ENCODE assay signal across 8 cellular contexts in genomic region chr16:70380919-70381603, GRCh38. TPM values are rescaled to one million over a fixed set of nuclear protein-coding genes. Genes with fewer than 3 reads are reported as not detected.
A peak's percentile ranks its signal among the peaks of the same experiment; 100 is the strongest.
DNase-seq lines count a peak whose midpoint lies in the region; ATAC-seq and TF ChIP-seq lines count a peak whose summit lies in the region.

No MANE protein-coding gene starts in this region.

- DNase-seq in EL (peak; percentile 99), GM23338 (ENCODE audit: low spot score) (peak; percentile 100), LNCaP clone FGC (ENCODE audit: low read depth) (peak; percentile 93), RWPE1 (ENCODE audit: low spot score) (peak; percentile 96), fibroblast of villous mesenchyme (ENCODE audit: low read depth) (peak; percentile 90), stomach (peak; percentile 97)
- DNase-seq in activated effector memory CD4-positive, alpha-beta T cell treated with anti-CD3 and anti-CD28 coated beads, Interleukin-2, amount 50 U/mL, for 16 hours: peak; percentile 98

- H3K9me3 Mint-ChIP-seq in GM23338: no peaks in the 10 kb centered on the region

- peak overlapping the region; percentile 97 for H3K4me3 Mint-ChIP-seq in GM23338

- H3K79me2 ChIP-seq in GM23338 (replicated peaks; ENCODE audit: insufficient read depth) (peaks cover 11% of the 10 kb centered on the region), neural cell (replicated peaks; ENCODE audit: insufficient read depth, low read length) (no peaks in the 10 kb centered on the region)

- H3K4me3 ChIP-seq in GM23338: peak overlapping the region; percentile 95
- peak overlapping the region; percentile 97 for H3K4me3 ChIP-seq in LNCaP clone FGC (ENCODE audit: low read depth, low read length)
- H3K4me3 ChIP-seq in fibroblast of villous mesenchyme (ENCODE audit: low read depth, low read length): peak overlapping the region; percentile 57
- peak overlapping the region; percentile 80 for H3K4me3 ChIP-seq in neural cell (ENCODE audit: low read length)
- peak overlapping the region; percentile 65 to 82 (median 75) for H3K4me3 ChIP-seq in stomach

- peak overlapping the region; percentile 97 for H3K27ac ChIP-seq in GM23338 (ENCODE audit: low read depth)
- H3K27ac ChIP-seq in RWPE1: peak overlapping the region; percentile 96
- H3K27ac ChIP-seq in neural cell (ENCODE audit: low read length): peak overlapping the region; percentile 48
- H3K27ac ChIP-seq in stomach: peak overlapping the region; percentile 83 to 90 (median 84)

- TF ChIP-seq CTCF in GM23338 (conservative IDR thresholded peaks at IDR 0.05; ENCODE audit: low read depth in 2 of 2) (peak; percentile 30 to 55; a peak in 3 of 4 replicates), LNCaP clone FGC (IDR thresholded peaks at IDR 0.05; ENCODE audit: control insufficient read depth, extremely low read depth, insufficient read depth) (peak; percentile 27), RWPE1 (conservative IDR thresholded peaks at IDR 0.05; ENCODE audit: low read depth) (peak; percentile 59), fibroblast of villous mesenchyme (IDR thresholded peaks at IDR 0.05; ENCODE audit: insufficient read depth, low read depth, low read length) (peak; percentile 12), neural cell (IDR thresholded peaks at IDR 0.05; ENCODE audit: poor library complexity, severe bottlenecking) (peak; percentile 59), stomach (IDR thresholded peaks at IDR 0.05) (peak in 1 of 7 experiments; percentile 18)

- peak in 2 of 4 donors; percentile 49 to 52 for TF ChIP-seq POLR2A in stomach (IDR thresholded peaks at IDR 0.05)

- CTCF ChIA-PET in RWPE1 (lab: Yijun Ruan, JAX): interaction anchor here (0.6 to 1.5 kb wide), 5 partner anchors 11 to 271 kb away, joined by 3 to 5 read pairs (median 3); no protein-coding TSS in a partner anchor

- TF ChIP-seq RAD21 in neural cell (conservative IDR thresholded peaks at IDR 0.05): peak; percentile 44

- ATAC-seq in GM23338: peak; percentile 87

- H3F3A ChIP-seq in GM23338 (replicated peaks; ENCODE audit: low read depth) (peaks cover 34% of the 10 kb centered on the region), neural cell (ENCODE audit: insufficient read depth, low read length, poor library complexity, severe bottlenecking) (peaks cover 5% of the 10 kb centered on the region)

- H3K4me1 ChIP-seq in GM23338 (ENCODE audit: insufficient read depth) (peaks cover 12% of the 10 kb centered on the region), stomach (peaks cover 16 to 27% (median 22%) of the 10 kb centered on the region in 4 donors)

- H2AFZ ChIP-seq in GM23338 (no peak overlapping the region), neural cell (ENCODE audit: low read depth, low read length) (peak overlapping the region; percentile 71)

- TF ChIP-seq EP300 in neural cell (conservative IDR thresholded peaks at IDR 0.05; ENCODE audit: poor library complexity, severe bottlenecking) (peak; percentile 12), stomach (IDR thresholded peaks at IDR 0.05) (no peak)

- POLR2A ChIA-PET in RWPE1 (lab: Yijun Ruan, JAX; ENCODE audit: low non-redundant PET): interaction anchor here (0.7 to 2.0 kb wide), 7 partner anchors 8 to 107 kb away, joined by 3 to 11 read pairs (median 3); partner anchors contain the start of gene ST3GAL2

- H3K36me3 ChIP-seq in GM23338 (ENCODE audit: insufficient read depth): peaks cover 3% of the 10 kb centered on the region; the same call in 1 of the 2 replicates
- H3K36me3 ChIP-seq in neural cell (ENCODE audit: insufficient read depth, low read length): no peaks in the 10 kb centered on the region
- H3K36me3 ChIP-seq in stomach: peaks cover 0 to 31% (median 20%) of the 10 kb centered on the region in 4 donors

- 0 to 1% (median 1%) methylated on average over 17 to 52 of the region's 52 CpGs for WGBS in stomach, 5 donors

- H3K9me2 ChIP-seq in GM23338 (ENCODE audit: insufficient read depth) (no peaks in the 10 kb centered on the region), neural cell (ENCODE audit: insufficient read depth, low read length) (no peaks in the 10 kb centered on the region)

- H3K36me3 Mint-ChIP-seq in GM23338 (ENCODE audit: low read depth): peaks cover 31% of the 10 kb centered on the region

- peak overlapping the region; percentile 64 for H3K9ac ChIP-seq in neural cell (ENCODE audit: low read length)

- intact Hi-C loops in stomach (cut with DNase I; ENCODE audit: low total_unique reads): loop anchor here (10.0 kb wide), 1 partner anchor 64 kb away; no protein-coding TSS in a partner anchor

- peak overlapping the region; percentile 98 for H3K27ac Mint-ChIP-seq in GM23338

- H4K20me1 ChIP-seq in GM23338 (replicated peaks; ENCODE audit: insufficient read depth): peaks cover 3% of the 10 kb centered on the region; the same call in 1 of the 2 replicates
- H4K20me1 ChIP-seq in neural cell (ENCODE audit: insufficient read depth): no peaks in the 10 kb centered on the region

- peaks cover 17% of the 10 kb centered on the region for H3K27me3 Mint-ChIP-seq in GM23338 (ENCODE audit: insufficient read depth, low read depth, poor library complexity)

- H3K4me1 Mint-ChIP-seq in GM23338: peaks cover 10% of the 10 kb centered on the region; the same call in 2 of the 3 replicates

- H3K27me3 ChIP-seq in GM23338 (ENCODE audit: insufficient read depth): no peaks in the 10 kb centered on the region
- H3K27me3 ChIP-seq in neural cell (ENCODE audit: insufficient read depth, low read depth, low read length): no peaks in the 10 kb centered on the region
- H3K27me3 ChIP-seq in stomach: no peaks in the 10 kb centered on the region

- H3K4me2 ChIP-seq in GM23338: peak overlapping the region; percentile 98
- H3K4me2 ChIP-seq in neural cell (ENCODE audit: low read length): peak overlapping the region; percentile 75

- no peaks in the 10 kb centered on the region for H3K9me3 ChIP-seq in neural cell (ENCODE audit: low read length)
- H3K9me3 ChIP-seq in stomach: no peaks in the 10 kb centered on the region

TF ChIP-seq in GM23338, 12 proteins besides CTCF, POLR2A, EP300 and RAD21 (continues in another document):
- TF ChIP-seq JUNB (IDR thresholded peaks at IDR 0.05; ENCODE audit: unreplicated experiment) (no peak), POLR2AphosphoS5 (IDR thresholded peaks at IDR 0.05; ENCODE audit: low read depth) (peak; percentile 91)

TF ChIP-seq in neural cell, 6 proteins besides CTCF, POLR2A, EP300 and RAD21:
- peak; percentile 66 for TF ChIP-seq SMC3 (conservative IDR thresholded peaks at IDR 0.05; ENCODE audit: poor library complexity)
- TF ChIP-seq, protein P1, sequence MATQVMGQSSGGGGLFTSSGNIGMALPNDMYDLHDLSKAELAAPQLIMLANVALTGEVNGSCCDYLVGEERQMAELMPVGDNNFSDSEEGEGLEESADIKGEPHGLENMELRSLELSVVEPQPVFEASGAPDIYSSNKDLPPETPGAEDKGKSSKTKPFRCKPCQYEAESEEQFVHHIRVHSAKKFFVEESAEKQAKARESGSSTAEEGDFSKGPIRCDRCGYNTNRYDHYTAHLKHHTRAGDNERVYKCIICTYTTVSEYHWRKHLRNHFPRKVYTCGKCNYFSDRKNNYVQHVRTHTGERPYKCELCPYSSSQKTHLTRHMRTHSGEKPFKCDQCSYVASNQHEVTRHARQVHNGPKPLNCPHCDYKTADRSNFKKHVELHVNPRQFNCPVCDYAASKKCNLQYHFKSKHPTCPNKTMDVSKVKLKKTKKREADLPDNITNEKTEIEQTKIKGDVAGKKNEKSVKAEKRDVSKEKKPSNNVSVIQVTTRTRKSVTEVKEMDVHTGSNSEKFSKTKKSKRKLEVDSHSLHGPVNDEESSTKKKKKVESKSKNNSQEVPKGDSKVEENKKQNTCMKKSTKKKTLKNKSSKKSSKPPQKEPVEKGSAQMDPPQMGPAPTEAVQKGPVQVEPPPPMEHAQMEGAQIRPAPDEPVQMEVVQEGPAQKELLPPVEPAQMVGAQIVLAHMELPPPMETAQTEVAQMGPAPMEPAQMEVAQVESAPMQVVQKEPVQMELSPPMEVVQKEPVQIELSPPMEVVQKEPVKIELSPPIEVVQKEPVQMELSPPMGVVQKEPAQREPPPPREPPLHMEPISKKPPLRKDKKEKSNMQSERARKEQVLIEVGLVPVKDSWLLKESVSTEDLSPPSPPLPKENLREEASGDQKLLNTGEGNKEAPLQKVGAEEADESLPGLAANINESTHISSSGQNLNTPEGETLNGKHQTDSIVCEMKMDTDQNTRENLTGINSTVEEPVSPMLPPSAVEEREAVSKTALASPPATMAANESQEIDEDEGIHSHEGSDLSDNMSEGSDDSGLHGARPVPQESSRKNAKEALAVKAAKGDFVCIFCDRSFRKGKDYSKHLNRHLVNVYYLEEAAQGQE (IDR thresholded peaks at IDR 0.05; ENCODE audit: borderline replicate concordance): peak; percentile 73
- peak; percentile 99 for TF ChIP-seq MXI1 (conservative IDR thresholded peaks at IDR 0.05; ENCODE audit: poor library complexity, severe bottlenecking)
- no peak for TF ChIP-seq TAF1 (IDR thresholded peaks at IDR 0.05; ENCODE audit: low read depth)
- no peak for TF ChIP-seq EZH2 (IDR thresholded peaks at IDR 0.05; ENCODE audit: borderline replicate concordance, insufficient read depth, low read length, poor library complexity, severe bottlenecking)
- peak; percentile 73 for TF ChIP-seq POLR2AphosphoS5 (IDR thresholded peaks at IDR 0.05)

RNA-seq across cellular contexts. Expression of gene DDX19A, which starts 34.4 kb away (rescaled TPM):
- 58.0 and 67.3 TPM in 2 replicates for total RNA-seq in GM23338 (2014; rRNA removed; shearing (Covaris generic))
- 22.2 and 24.1 TPM in 2 replicates for polyA plus RNA-seq in GM23338 (2016; fragmentation: Nextera tagmentation; extraction: Ambion mirVana)
- 41.6 and 49.7 TPM in 2 replicates for total RNA-seq in fibroblast of villous mesenchyme
- polyA plus RNA-seq in neural cell: 39.5 and 53.0 TPM in 2 replicates
- polyA minus RNA-seq in neural cell: 41.1 and 49.9 TPM in 2 replicates
- 100 to 1,000 TPM in 1 of 5 donors, 10 to 100 TPM in 4; 14.8 to 130 (median 38.5) TPM for total RNA-seq in stomach
- 10 to 100 TPM; 16.1 to 21.1 (median 16.5) TPM for polyA plus RNA-seq in stomach

RNA-seq across cellular contexts. Expression of gene ST3GAL2, which starts 57.8 kb away (rescaled TPM):
- 36.8 and 39.8 TPM in 2 replicates for total RNA-seq in GM23338 (2014; rRNA removed; shearing (Covaris generic))
- polyA plus RNA-seq in GM23338 (2016; fragmentation: Nextera tagmentation; extraction: Ambion mirVana): 12.1 and 12.3 TPM in 2 replicates
- total RNA-seq in fibroblast of villous mesenchyme: 42.7 and 51.2 TPM in 2 replicates
- polyA plus RNA-seq in neural cell: 19.4 and 21.7 TPM in 2 replicates
- polyA minus RNA-seq in neural cell: 38.8 and 48.7 TPM in 2 replicates
- total RNA-seq in stomach: 10 to 100 TPM in 4 of 5 donors, 1 to 10 TPM in 1; 7.7 to 51.3 (median 17.4) TPM
- polyA plus RNA-seq in stomach: 1 to 10 TPM; 2.6 to 5.9 (median 3.2) TPM

Comparison
In these comparisons a context has a peak if more than half of its experiments do, and no peak if none do; other contexts are left out.
1. Peak in every context shown above with its lines: DNase-seq, ATAC-seq, H3K4me3 ChIP-seq and H3K27ac ChIP-seq.